ENCODE assay signal across 8 cellular contexts in the genomic region with DNA sequence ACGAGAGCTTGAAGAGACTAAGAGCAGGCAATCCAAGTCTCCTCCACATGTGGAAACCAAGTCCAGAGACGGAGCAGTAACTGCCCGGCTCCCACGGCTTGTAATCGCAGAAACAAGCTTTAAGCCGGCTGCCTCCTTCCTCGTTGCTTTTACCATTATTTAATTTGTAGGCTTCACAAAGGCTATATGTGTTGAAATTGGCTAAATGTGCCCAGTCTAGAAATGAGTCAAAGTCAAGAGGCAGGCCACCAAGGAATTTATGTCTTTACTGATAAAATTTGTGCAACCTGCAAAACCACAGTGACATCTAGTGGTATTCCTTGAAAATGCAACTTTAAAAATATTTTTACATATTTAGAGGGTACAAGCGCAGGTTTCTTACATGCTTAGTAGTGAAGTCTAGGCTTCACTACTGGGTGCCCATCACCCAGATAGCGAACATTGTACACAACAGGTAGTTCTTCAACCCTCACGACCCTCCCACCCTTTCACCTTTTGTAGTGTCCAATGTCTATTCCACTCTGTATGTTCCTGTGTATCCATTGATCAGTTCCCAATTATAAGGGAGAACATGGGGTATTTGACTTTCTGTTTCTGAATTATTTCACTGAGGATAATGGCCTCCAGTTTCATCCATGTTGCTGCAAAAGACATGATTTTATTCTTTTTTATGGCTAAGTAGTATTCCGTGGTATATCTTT. TPM values are rescaled to one million over a fixed set of nuclear protein-coding genes. Genes with fewer than 3 reads are reported as not detected.
DNase-seq lines count a peak whose midpoint lies in the region; ATAC-seq and TF ChIP-seq lines count a peak whose summit lies in the region.

No MANE protein-coding gene starts in this region.

- H3K27me3 Mint-ChIP-seq in activated CD8-positive, alpha-beta T cell treated with anti-CD3 and anti-CD28 coated beads for 36 hours, result peaks cover 1% of the 10 kb centered on the region

- H3K4me3 ChIP-seq in sigmoid colon, result no peak overlapping the region

- peak; percentile 82 for TF ChIP-seq CTCF in activated CD8-positive, alpha-beta T cell treated with anti-CD3 and anti-CD28 coated beads for 36 hours (IDR thresholded peaks at IDR 0.05)
- peak; percentile 28 to 76 (median 56) for TF ChIP-seq CTCF in sigmoid colon (IDR thresholded peaks at IDR 0.05)

- POLR2A ChIA-PET in activated CD8-positive, alpha-beta T cell treated with anti-CD3 and anti-CD28 coated beads for 36 hours (lab: Charles Lee), result no interaction called here

- no peaks in the 10 kb centered on the region for H3K36me3 Mint-ChIP-seq in activated CD8-positive, alpha-beta T cell treated with anti-CD3 and anti-CD28 coated beads for 36 hours (ENCODE audit: low read depth)

- DNase-seq in DMS114 treated with DMSO at 0.1 percent for 48 hours (lab: John Stamatoyannopoulos, UW; ENCODE audit: unreplicated experiment) (peak; percentile 54), NCI-H1694 (lab: John Stamatoyannopoulos, UW) (peak; percentile 64), left cardiac atrium (no peak), sigmoid colon (no peak), GDM1 (lab: John Stamatoyannopoulos, UW) (no peak)
- DNase-seq in activated CD8-positive, alpha-beta T cell treated with anti-CD3 and anti-CD28 coated beads for 36 hours, result no peak

- H3K4me1 ChIP-seq in sigmoid colon, result peaks cover 0 to 11% (median 5%) of the 10 kb centered on the region in 4 donors

- no peak for TF ChIP-seq EP300 in sigmoid colon (IDR thresholded peaks at IDR 0.05)

- H3K36me3 ChIP-seq in sigmoid colon, result no peaks in the 10 kb centered on the region

- CTCF ChIA-PET in activated CD8-positive, alpha-beta T cell treated with anti-CD3 and anti-CD28 coated beads for 36 hours (lab: Charles Lee), result interaction anchor here (0.7 to 3.0 kb wide), 43 partner anchors 10 to 1371 kb away, joined by 3 to 47 read pairs (median 4); a partner anchor contains a TSS

- intact Hi-C loops in activated CD8-positive, alpha-beta T cell treated with anti-CD3 and anti-CD28 coated beads for 36 hours (cut with micrococcal nuclease), result loop anchor here (5.0 to 10.0 kb wide), 2 partner anchors 436 to 958 kb away; no protein-coding TSS in a partner anchor
- intact Hi-C loops in left cardiac atrium (cut with DNase I) (loop anchor here (5.0 to 10.0 kb wide), 4 partner anchors 438 to 1371 kb away; no protein-coding TSS in a partner anchor), sigmoid colon (cut with DNase I) (loop anchor here (2.0 to 5.0 kb wide), 2 partner anchors 436 to 1056 kb away; no protein-coding TSS in a partner anchor)

- WGBS in sigmoid colon, 2 donors, result 21 to 40% methylated on average over 11 of the region's 11 CpGs

- H3K27ac ChIP-seq in sigmoid colon, result no peak overlapping the region

- H3K4me1 Mint-ChIP-seq in activated CD8-positive, alpha-beta T cell treated with anti-CD3 and anti-CD28 coated beads for 36 hours (ENCODE audit: low read depth), result no peaks in the 10 kb centered on the region

- H3K27me3 ChIP-seq in sigmoid colon, result no peaks in the 10 kb centered on the region

- H3K9me3 Mint-ChIP-seq in activated CD8-positive, alpha-beta T cell treated with anti-CD3 and anti-CD28 coated beads for 36 hours, result no peaks in the 10 kb centered on the region

- ATAC-seq in GM21390 (IDR thresholded peaks at IDR 0.05; ENCODE audit: unreplicated experiment) (peak; percentile 74), left cardiac atrium (peak; percentile 78 to 89), HG03045 (IDR thresholded peaks at IDR 0.05; ENCODE audit: unreplicated experiment) (no peak)
- ATAC-seq in activated CD8-positive, alpha-beta T cell treated with anti-CD3 and anti-CD28 coated beads for 36 hours, result peak; percentile 60

- no peaks in the 10 kb centered on the region for H3K9me3 ChIP-seq in sigmoid colon

- H3K27ac Mint-ChIP-seq in activated CD8-positive, alpha-beta T cell treated with anti-CD3 and anti-CD28 coated beads for 36 hours, result no peak overlapping the region

- no peak overlapping the region for H3K4me3 Mint-ChIP-seq in activated CD8-positive, alpha-beta T cell treated with anti-CD3 and anti-CD28 coated beads for 36 hours

- TF ChIP-seq POLR2A in sigmoid colon (IDR thresholded peaks at IDR 0.05), result no peak

RNA-seq across cellular contexts. Expression of a gene that starts 33.5 kb away (rescaled TPM):
- total RNA-seq in activated CD8-positive, alpha-beta T cell treated with anti-CD3 and anti-CD28 coated beads for 36 hours, result under 1 TPM in 1 of 2 experiments, not detected in 1; 0.22 TPM
- total RNA-seq in left cardiac atrium, result 10 to 100 TPM; 19.3 to 28.1 TPM
- total RNA-seq in sigmoid colon, result 10 to 100 TPM; 11.9 to 30.5 (median 25.9) TPM
- 1 to 10 TPM in 2 of 3 donors, under 1 TPM in 1; 0.46 to 6.0 (median 4.5) TPM for polyA plus RNA-seq in sigmoid colon

Comparison
In these comparisons a context has a peak if more than half of its experiments do, and no peak if none do; other contexts are left out.
1. DNase-seq: peak in DMS114 treated with DMSO at 0.1 percent for 48 hours (single experiment) and NCI-H1694 (single experiment); none in activated CD8-positive, alpha-beta T cell treated with anti-CD3 and anti-CD28 coated beads for 36 hours (single experiment), left cardiac atrium (single experiment), sigmoid colon (single experiment) and GDM1 (single experiment).
2. RNA of a gene that starts 33.5 kb away (total RNA-seq): 19.3 to 28.1 TPM in left cardiac atrium and 11.9 to 30.5 TPM in sigmoid colon; 0.22 TPM in activated CD8-positive, alpha-beta T cell treated with anti-CD3 and anti-CD28 coated beads for 36 hours; every median in the first group is over 10 times any median in the second.